In the genomic region with DNA sequence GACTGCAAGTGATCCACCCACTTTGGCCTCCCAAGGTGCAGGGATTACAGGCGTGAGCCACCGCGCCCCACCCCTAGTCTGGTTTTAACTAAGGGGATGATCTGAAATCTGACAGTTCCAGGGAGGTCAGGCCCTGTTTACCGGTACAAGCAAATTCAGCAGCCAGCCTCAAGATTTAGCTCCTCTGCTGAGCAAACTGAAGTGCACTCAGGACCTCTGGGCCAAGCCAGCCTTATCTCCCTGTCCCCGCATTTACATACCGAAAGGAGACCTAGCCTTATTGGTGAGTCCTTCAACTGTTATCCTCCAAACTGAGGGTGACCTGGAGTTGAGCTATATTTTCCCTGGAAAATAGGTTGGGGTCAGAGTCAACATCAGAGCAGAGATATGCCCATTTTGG, we compare ENCODE assay signal across 10 cellular contexts. TPM values are rescaled to one million over a fixed set of nuclear protein-coding genes. Genes with fewer than 3 reads are reported as not detected.
DNase-seq lines count a peak whose midpoint lies in the region; ATAC-seq and TF ChIP-seq lines count a peak whose summit lies in the region.
"Had no signal": no experiment of that assay in that cellular context is flagged by ENCODE, and none has a peak within 500 bp of the region (broad histone marks: within the 10 kb centered on the region; RNA-seq: fewer than 3 reads in every experiment).

No MANE protein-coding gene starts in this region.

- H3K9me3 Mint-ChIP-seq in T-helper 2 cell treated with Interferon-gamma antibody and Interleukin-4, amounts not matched to agents 5 μg/mL and 100 μg/mL, for 36 hours = no peaks in the 10 kb centered on the region

- H3K27ac Mint-ChIP-seq in T-helper 2 cell treated with Interferon-gamma antibody and Interleukin-4, amounts not matched to agents 5 μg/mL and 100 μg/mL, for 36 hours = no peak overlapping the region

- no peaks in the 10 kb centered on the region for H3K9me3 ChIP-seq in SU-DHL-6 (ENCODE audit: insufficient read depth, low read length)
- no peaks in the 10 kb centered on the region for H3K9me3 ChIP-seq in fibroblast of lung (ENCODE audit: control insufficient read depth, insufficient read depth, low read depth, low read length)
- H3K9me3 ChIP-seq: prostate gland had no signal

- H3K79me2 ChIP-seq in SU-DHL-6 (ENCODE audit: insufficient read depth, low read length) (no peaks in the 10 kb centered on the region), fibroblast of lung (ENCODE audit: control insufficient read depth, insufficient read depth, low read length) (peaks cover 8% of the 10 kb centered on the region)

- H3K27ac ChIP-seq in SU-DHL-6 (ENCODE audit: low read depth, low read length) (no peak overlapping the region), fibroblast of lung (ENCODE audit: insufficient read depth, low read length) (no peak overlapping the region), rectal smooth muscle tissue (ENCODE audit: low read depth, low read length) (no peak overlapping the region)

- H3K4me2 ChIP-seq in SU-DHL-6 (ENCODE audit: low read depth, low read length, poor library complexity, severe bottlenecking) (peak overlapping the region; percentile 90), fibroblast of lung (ENCODE audit: extremely low read depth, insufficient read depth, low read length) (peak overlapping the region; percentile 69)

- H3K36me3 Mint-ChIP-seq in T-helper 2 cell treated with Interferon-gamma antibody and Interleukin-4, amounts not matched to agents 5 μg/mL and 100 μg/mL, for 36 hours (ENCODE audit: low read depth) = peaks cover 11% of the 10 kb centered on the region

- no peak for DNase-seq in T-helper 2 cell treated with Interferon-gamma antibody and Interleukin-4, amounts not matched to agents 5 μg/mL and 100 μg/mL, for 36 hours (ENCODE audit: low spot score)
- DNase-seq in T-helper 2 cell = no peak
- DNase-seq in fibroblast of lung (ENCODE audit: low read depth in 2 of 2) = no peak
- no peak for DNase-seq in kidney tubule cell (ENCODE audit: low spot score)
- no peak for DNase-seq in NCI-H526 treated with DMSO at 0.1 percent for 48 hours (lab: John Stamatoyannopoulos, UW)
- DNase-seq: activated CD4-positive, alpha-beta T cell treated with anti-CD3 and anti-CD28 coated beads for 1 hour had no signal

- H3K4me3 ChIP-seq in SU-DHL-6 (ENCODE audit: insufficient read depth, low read length, poor library complexity, severe bottlenecking) (no peak overlapping the region), fibroblast of lung (replicated peaks in 1 of 4; ENCODE audit: control extremely low read depth in 1 of 4, insufficient read depth in 1 of 4, low read depth in 3 of 4, low read length in 4 of 4) (peak overlapping the region in 1 of 4 experiments; percentile 97), rectal smooth muscle tissue (ENCODE audit: low read length) (peak overlapping the region; percentile 95)

- peak overlapping the region; percentile 93 for H3K4me3 Mint-ChIP-seq in T-helper 2 cell treated with Interferon-gamma antibody and Interleukin-4, amounts not matched to agents 5 μg/mL and 100 μg/mL, for 36 hours

- no peaks in the 10 kb centered on the region for H3K27me3 ChIP-seq in SU-DHL-6 (ENCODE audit: low read length)
- H3K27me3 ChIP-seq in fibroblast of lung (ENCODE audit: control insufficient read depth, insufficient read depth, low read length) = no peaks in the 10 kb centered on the region
- H3K27me3 ChIP-seq in rectal smooth muscle tissue (ENCODE audit: control insufficient read depth, insufficient read depth, low read length) = no peaks in the 10 kb centered on the region

- H3K27me3 Mint-ChIP-seq in T-helper 2 cell treated with Interferon-gamma antibody and Interleukin-4, amounts not matched to agents 5 μg/mL and 100 μg/mL, for 36 hours (ENCODE audit: low read depth) = peaks cover 5% of the 10 kb centered on the region

- H3K4me1 Mint-ChIP-seq in T-helper 2 cell treated with Interferon-gamma antibody and Interleukin-4, amounts not matched to agents 5 μg/mL and 100 μg/mL, for 36 hours (ENCODE audit: low read depth) = peaks cover 32% of the 10 kb centered on the region

- H3F3A ChIP-seq in SU-DHL-6 (ENCODE audit: insufficient read depth) = no peaks in the 10 kb centered on the region

- H3K36me3 ChIP-seq in SU-DHL-6 (ENCODE audit: low read length) (no peaks in the 10 kb centered on the region), fibroblast of lung (ENCODE audit: control insufficient read depth, insufficient read depth, low read length) (peaks cover 8% of the 10 kb centered on the region), rectal smooth muscle tissue (ENCODE audit: control insufficient read depth, insufficient read depth, low read length) (peaks cover 2% of the 10 kb centered on the region)
- H3K36me3 ChIP-seq: prostate gland had no signal

- TF ChIP-seq CTCF in SU-DHL-6 (IDR thresholded peaks at IDR 0.05; ENCODE audit: insufficient read depth, low read length, poor library complexity, severe bottlenecking) = no peak
- TF ChIP-seq CTCF in fibroblast of lung (conservative IDR thresholded peaks at IDR 0.05 in 1 of 2, IDR thresholded peaks at IDR 0.05 in 1 of 2; ENCODE audit: low read depth in 1 of 2, low read length in 2 of 2) = no peak

- H2AFZ ChIP-seq in SU-DHL-6 (ENCODE audit: low read depth, low read length, severe bottlenecking) = no peak overlapping the region
- no peak overlapping the region for H2AFZ ChIP-seq in fibroblast of lung (ENCODE audit: low read length)

- H3K4me1 ChIP-seq in fibroblast of lung (ENCODE audit: control insufficient read depth, extremely low read depth, insufficient read depth, low read length) = peaks cover 18% of the 10 kb centered on the region
- peaks cover 8% of the 10 kb centered on the region for H3K4me1 ChIP-seq in rectal smooth muscle tissue (ENCODE audit: control insufficient read depth, insufficient read depth, low read length)
- H3K4me1 ChIP-seq: prostate gland had no signal

- H4K20me1 ChIP-seq in SU-DHL-6 (ENCODE audit: low read depth, low read length) (no peaks in the 10 kb centered on the region), fibroblast of lung (ENCODE audit: control insufficient read depth, extremely low read depth, insufficient read depth, low read length) (no peaks in the 10 kb centered on the region)

- ATAC-seq in GM21390 (IDR thresholded peaks at IDR 0.05; ENCODE audit: unreplicated experiment) = no peak

- no peaks in the 10 kb centered on the region for H3K9me2 ChIP-seq in SU-DHL-6 (replicated peaks; ENCODE audit: insufficient read depth, low read length)

- H3K9ac ChIP-seq in SU-DHL-6 (ENCODE audit: low read length) (no peak overlapping the region), fibroblast of lung (ENCODE audit: insufficient read depth, low read length) (no peak overlapping the region), rectal smooth muscle tissue (ENCODE audit: low read length) (no peak overlapping the region)

RNA-seq across cellular contexts. Expression of a gene that starts 0.8 kb away (rescaled TPM):
- total RNA-seq in fibroblast of lung = 20.5 and 40.0 TPM in 2 replicates
- polyA plus RNA-seq in fibroblast of lung = 41.3 and 61.2 TPM in 2 replicates
- 33.5 and 68.1 TPM in 2 replicates for polyA plus RNA-seq in fibroblast of lung (2012)
- polyA minus RNA-seq in fibroblast of lung (ENCODE audit: low replicate concordance) = 90.3 and 116 TPM in 2 replicates

RNA-seq across cellular contexts. Expression of a gene that starts 8.2 kb away (rescaled TPM):
- 235 and 249 TPM in 2 replicates for total RNA-seq in fibroblast of lung
- 623 and 651 TPM in 2 replicates for polyA plus RNA-seq in fibroblast of lung
- 466 and 481 TPM in 2 replicates for polyA plus RNA-seq in fibroblast of lung (2012)
- polyA minus RNA-seq in fibroblast of lung (ENCODE audit: low replicate concordance) = 385 and 479 TPM in 2 replicates

RNA-seq across cellular contexts. Expression of a gene that starts 46.9 kb away (rescaled TPM):
- not detected in 2 replicates for total RNA-seq in fibroblast of lung
- polyA plus RNA-seq in fibroblast of lung = not detected in 2 replicates
- polyA plus RNA-seq in fibroblast of lung (2012) = not detected in 2 replicates
- polyA minus RNA-seq in fibroblast of lung (ENCODE audit: low replicate concordance) = not detected in 2 replicates
- total RNA-seq: prostate gland had no signal
